In the genomic region with DNA sequence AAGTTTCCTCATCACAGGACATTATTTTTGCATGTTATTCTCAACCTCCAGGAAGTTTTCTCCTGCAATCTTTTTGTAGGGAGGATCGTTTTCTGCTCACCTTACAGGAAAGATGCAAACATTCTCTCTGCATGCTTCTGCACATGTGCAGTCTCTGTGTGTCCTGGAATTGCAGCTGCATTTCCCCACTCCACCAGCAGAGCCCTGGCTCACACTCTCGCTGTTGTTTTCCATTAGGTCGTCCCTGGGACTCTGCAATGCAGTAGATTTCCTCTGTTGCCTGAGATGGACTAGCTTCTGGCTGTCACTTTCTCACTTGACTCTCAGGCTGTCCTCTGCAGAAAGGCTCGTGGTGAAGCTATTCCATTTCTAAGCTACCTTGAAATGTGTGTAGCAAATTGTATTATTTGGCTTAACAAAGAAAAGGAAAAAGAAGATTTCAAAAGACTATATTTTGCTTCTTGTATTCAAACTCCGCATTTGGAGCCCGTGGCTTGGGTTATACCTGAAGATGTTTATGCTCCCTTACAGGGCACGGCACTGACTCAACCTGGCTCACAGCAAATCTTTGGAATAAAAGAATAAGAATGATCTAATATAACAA, we compare ENCODE assay signal across 8 cellular contexts.
DNase-seq lines count a peak whose midpoint lies in the region; ATAC-seq and TF ChIP-seq lines count a peak whose summit lies in the region.

No MANE protein-coding gene starts in this region.

- no peak overlapping the region for H3K27ac Mint-ChIP-seq in MCF 10A (ENCODE audit: low read depth, unreplicated experiment)
- no peak overlapping the region for H3K27ac Mint-ChIP-seq in stimulated activated effector memory CD8-positive, alpha-beta T cell treated with anti-CD3 and anti-CD28 coated beads, Interleukin-12 subunit alpha, Interleukin-12 subunit beta, amount 100 ng/mL, for 72 hours
- H3K27ac Mint-ChIP-seq in activated CD8-positive, alpha-beta T cell treated with anti-CD3 and anti-CD28 coated beads, Interleukin-2, amount 10 ng/mL, durations not matched to agents 7 days and 5 days = no peak overlapping the region

- no peak overlapping the region for H3K4me3 Mint-ChIP-seq in MCF 10A (ENCODE audit: unreplicated experiment)
- no peak overlapping the region for H3K4me3 Mint-ChIP-seq in stimulated activated effector memory CD8-positive, alpha-beta T cell treated with anti-CD3 and anti-CD28 coated beads, Interleukin-12 subunit alpha, Interleukin-12 subunit beta, amount 100 ng/mL, for 72 hours
- H3K4me3 Mint-ChIP-seq in activated CD8-positive, alpha-beta T cell treated with anti-CD3 and anti-CD28 coated beads, Interleukin-2, amount 10 ng/mL, durations not matched to agents 7 days and 5 days = no peak overlapping the region

- intact Hi-C loops in MCF 10A (cut with micrococcal nuclease) (loop anchor here (1.0 to 10.0 kb wide), 2 partner anchors 138 to 503 kb away; no protein-coding TSS in a partner anchor), right lobe of liver (cut with DNase I) (no loop called here)

- H3K9me3 ChIP-seq in right lobe of liver = no peaks in the 10 kb centered on the region

- no peaks in the 10 kb centered on the region for H3K36me3 ChIP-seq in right lobe of liver

- BruUV-seq in MCF 10A (replicated peaks; lab: Mats Ljungman, UMichigan) = no TSS peak

- H3K4me1 Mint-ChIP-seq in MCF 10A (ENCODE audit: insufficient read depth, unreplicated experiment) = no peaks in the 10 kb centered on the region
- no peaks in the 10 kb centered on the region for H3K4me1 Mint-ChIP-seq in stimulated activated effector memory CD8-positive, alpha-beta T cell treated with anti-CD3 and anti-CD28 coated beads, Interleukin-12 subunit alpha, Interleukin-12 subunit beta, amount 100 ng/mL, for 72 hours
- no peaks in the 10 kb centered on the region for H3K4me1 Mint-ChIP-seq in activated CD8-positive, alpha-beta T cell treated with anti-CD3 and anti-CD28 coated beads, Interleukin-2, amount 10 ng/mL, durations not matched to agents 7 days and 5 days (ENCODE audit: low read depth)

- H3K27ac ChIP-seq in right lobe of liver = no peak overlapping the region

- peak; percentile 9 for DNase-seq in Jurkat, Clone E6-1 (ENCODE audit: low read depth, low spot score)
- DNase-seq in MCF 10A (ENCODE audit: unreplicated experiment) = peak; percentile 63
- peak in 1 of 3 donors; percentile 27 for DNase-seq in right lobe of liver
- no peak for DNase-seq in stimulated activated effector memory CD8-positive, alpha-beta T cell treated with anti-CD3 and anti-CD28 coated beads, Interleukin-12 subunit alpha, Interleukin-12 subunit beta, amount 100 ng/mL, for 72 hours (ENCODE audit: low spot score in 2 of 2)
- DNase-seq in activated CD8-positive, alpha-beta T cell treated with anti-CD3 and anti-CD28 coated beads, Interleukin-2, amount 10 ng/mL, durations not matched to agents 7 days and 5 days = no peak

- no peaks in the 10 kb centered on the region for H3K27me3 Mint-ChIP-seq in MCF 10A (ENCODE audit: insufficient read depth, unreplicated experiment)
- no peaks in the 10 kb centered on the region for H3K27me3 Mint-ChIP-seq in activated CD8-positive, alpha-beta T cell treated with anti-CD3 and anti-CD28 coated beads, Interleukin-2, amount 10 ng/mL, durations not matched to agents 7 days and 5 days (ENCODE audit: low read depth)

- no peak overlapping the region for H3K4me3 ChIP-seq in Jurkat, Clone E6-1 (ENCODE audit: low read length)
- no peak overlapping the region for H3K4me3 ChIP-seq in right lobe of liver

- no peaks in the 10 kb centered on the region for H3K27me3 ChIP-seq in right lobe of liver

- H3K36me3 Mint-ChIP-seq in MCF 10A (ENCODE audit: insufficient read depth, unreplicated experiment) = no peaks in the 10 kb centered on the region
- H3K36me3 Mint-ChIP-seq in stimulated activated effector memory CD8-positive, alpha-beta T cell treated with anti-CD3 and anti-CD28 coated beads, Interleukin-12 subunit alpha, Interleukin-12 subunit beta, amount 100 ng/mL, for 72 hours = no peaks in the 10 kb centered on the region
- H3K36me3 Mint-ChIP-seq in activated CD8-positive, alpha-beta T cell treated with anti-CD3 and anti-CD28 coated beads, Interleukin-2, amount 10 ng/mL, durations not matched to agents 7 days and 5 days (ENCODE audit: low read depth) = no peaks in the 10 kb centered on the region

- CTCF ChIA-PET in MCF 10A (lab: Yijun Ruan, JAX) = interaction anchor here (0.5 to 1.7 kb wide), 17 partner anchors 8 to 563 kb away, joined by 3 to 19 read pairs (median 3); no protein-coding TSS in a partner anchor
- CTCF ChIA-PET in activated CD8-positive, alpha-beta T cell treated with anti-CD3 and anti-CD28 coated beads, Interleukin-2, amount 10 ng/mL, durations not matched to agents 7 days and 5 days (lab: Charles Lee) = no interaction called here

- POLR2A ChIA-PET in MCF 10A (lab: Yijun Ruan, JAX) = interaction anchor here (1.0 kb wide), 1 partner anchor 11 kb away, joined by 4 read pairs; no protein-coding TSS in a partner anchor
- POLR2A ChIA-PET in activated CD8-positive, alpha-beta T cell treated with anti-CD3 and anti-CD28 coated beads, Interleukin-2, amount 10 ng/mL, durations not matched to agents 7 days and 5 days (lab: Charles Lee) = no interaction called here

- peak; percentile 72 for TF ChIP-seq CTCF in GM12872 (IDR thresholded peaks at IDR 0.05; ENCODE audit: insufficient read depth, low read depth, low read length)
- peak; percentile 39 for TF ChIP-seq CTCF in MCF 10A (IDR thresholded peaks at IDR 0.05; ENCODE audit: unreplicated experiment)
- peak; percentile 47 to 60 (median 51) for TF ChIP-seq CTCF in right lobe of liver (IDR thresholded peaks at IDR 0.05)

- H3K4me1 ChIP-seq in right lobe of liver = no peaks in the 10 kb centered on the region

- no peak for TF ChIP-seq POLR2A in right lobe of liver (IDR thresholded peaks at IDR 0.05)

- ATAC-seq in GM21717 (IDR thresholded peaks at IDR 0.05; ENCODE audit: unreplicated experiment) (peak; percentile 86), right lobe of liver (peak; percentile 74 to 88 (median 86)), GM19328 (IDR thresholded peaks at IDR 0.05; ENCODE audit: unreplicated experiment) (no peak)
- no peak for ATAC-seq in stimulated activated effector memory CD8-positive, alpha-beta T cell treated with anti-CD3 and anti-CD28 coated beads, Interleukin-12 subunit alpha, Interleukin-12 subunit beta, amount 100 ng/mL, for 72 hours
- ATAC-seq in activated CD8-positive, alpha-beta T cell treated with anti-CD3 and anti-CD28 coated beads, Interleukin-2, amount 10 ng/mL, durations not matched to agents 7 days and 5 days = no peak

- no peaks in the 10 kb centered on the region for H3K9me3 Mint-ChIP-seq in MCF 10A (ENCODE audit: unreplicated experiment)
- H3K9me3 Mint-ChIP-seq in stimulated activated effector memory CD8-positive, alpha-beta T cell treated with anti-CD3 and anti-CD28 coated beads, Interleukin-12 subunit alpha, Interleukin-12 subunit beta, amount 100 ng/mL, for 72 hours = peaks cover 14% of the 10 kb centered on the region
- no peaks in the 10 kb centered on the region for H3K9me3 Mint-ChIP-seq in activated CD8-positive, alpha-beta T cell treated with anti-CD3 and anti-CD28 coated beads, Interleukin-2, amount 10 ng/mL, durations not matched to agents 7 days and 5 days (ENCODE audit: insufficient read depth)

- WGBS in right lobe of liver (ENCODE audit: insufficient coverage, low coverage, low lambda C conversion rate, missing lambda C conversion rate) = 30% methylated on average over 7 of the region's 7 CpGs

Comparison
In these comparisons a context has a peak if more than half of its experiments do, and no peak if none do; other contexts are left out.
1. ATAC-seq: peak in GM21717 (single experiment) and right lobe of liver (4 of 4); none in stimulated activated effector memory CD8-positive, alpha-beta T cell treated with anti-CD3 and anti-CD28 coated beads, Interleukin-12 subunit alpha, Interleukin-12 subunit beta, amount 100 ng/mL, for 72 hours (single experiment), GM19328 (single experiment) and activated CD8-positive, alpha-beta T cell treated with anti-CD3 and anti-CD28 coated beads, Interleukin-2, amount 10 ng/mL, durations not matched to agents 7 days and 5 days (single experiment).
2. DNase-seq: peak in Jurkat, Clone E6-1 (single experiment) and MCF 10A (single experiment); none in stimulated activated effector memory CD8-positive, alpha-beta T cell treated with anti-CD3 and anti-CD28 coated beads, Interleukin-12 subunit alpha, Interleukin-12 subunit beta, amount 100 ng/mL, for 72 hours (0 of 2) and activated CD8-positive, alpha-beta T cell treated with anti-CD3 and anti-CD28 coated beads, Interleukin-2, amount 10 ng/mL, durations not matched to agents 7 days and 5 days (single experiment).
3. Peak in every context shown above with its lines, with median percentiles within 50 percentile points of each other: CTCF ChIP-seq.